ENCODE assay signal across 14 cellular contexts in genomic region chrX:140661657-140662056, GRCh38. TPM values are rescaled to one million over a fixed set of nuclear protein-coding genes. Genes with fewer than 3 reads are reported as not detected.
DNase-seq lines count a peak whose midpoint lies in the region; ATAC-seq, FAIRE-seq and TF ChIP-seq lines count a peak whose summit lies in the region.
"Had no signal": no experiment of that assay in that cellular context is flagged by ENCODE, and none has a peak within 500 bp of the region (broad histone marks: within the 10 kb centered on the region; RNA-seq: fewer than 3 reads in every experiment).

No MANE protein-coding gene starts in this region.

- H3K9me3 ChIP-seq in HepG2 (ENCODE audit: low read length) (no peaks in the 10 kb centered on the region), right lobe of liver (no peaks in the 10 kb centered on the region), upper lobe of left lung (no peaks in the 10 kb centered on the region)
- H3K9me3 ChIP-seq: sigmoid colon, thoracic aorta had no signal

- POLR2A ChIA-PET in HepG2 (lab: Yijun Ruan, JAX) = no interaction called here

- H3K36me3 ChIP-seq in HepG2 (replicated peaks in 1 of 2; ENCODE audit: control insufficient read depth in 1 of 2, insufficient read depth in 2 of 2, low read length in 2 of 2) (no peaks in the 10 kb centered on the region), right lobe of liver (no peaks in the 10 kb centered on the region), upper lobe of left lung (no peaks in the 10 kb centered on the region)
- H3K36me3 ChIP-seq: sigmoid colon, thoracic aorta had no signal

- DNase-seq in HepG2 (ENCODE audit: low spot score) (no peak), right lobe of liver (no peak), kidney tubule cell (ENCODE audit: low spot score) (peak; percentile 2), upper lobe of left lung (no peak), COR-L47 (lab: John Stamatoyannopoulos, UW) (no peak)
- DNase-seq in activated naive CD4-positive, alpha-beta T cell treated with Interleukin-2 at 50 U/mL for 16 hours = no peak
- DNase-seq: activated T-cell treated with anti-CD3 and anti-CD28 coated beads, Interleukin-2, amount 50 U/mL, for 72 hours; aorta; NCI-H146; NK-92 treated with Interleukin-12 subunit alpha and Interleukin-12 subunit beta, amount 100 ng/mL, for 24 hours; sigmoid colon had no signal

- H3K27ac ChIP-seq in HepG2 (ENCODE audit: extremely low read length, insufficient read depth, low read length) (no peak overlapping the region), right lobe of liver (no peak overlapping the region), VCaP (no peak overlapping the region), upper lobe of left lung (no peak overlapping the region)
- H3K27ac ChIP-seq: sigmoid colon, thoracic aorta had no signal

- BruUV-seq in HepG2 (replicated peaks; lab: Mats Ljungman, UMichigan) = no TSS peak

- no peak overlapping the region for H3K9ac ChIP-seq in HepG2 (ENCODE audit: insufficient read depth, low read depth, low read length)

- H3K79me2 ChIP-seq in HepG2 (ENCODE audit: insufficient read depth, low read length) = no peaks in the 10 kb centered on the region

- no peak for FAIRE-seq in HepG2 (lab: Jason Lieb, UNC)

- TF ChIP-seq POLR2A in HepG2 (IDR thresholded peaks at IDR 0.05; ENCODE audit: insufficient read depth in 1 of 2, low read depth in 2 of 2, low read length in 2 of 2) (no peak), right lobe of liver (IDR thresholded peaks at IDR 0.05) (no peak), upper lobe of left lung (IDR thresholded peaks at IDR 0.05) (no peak)

- in situ Hi-C loops in HepG2 (cut with HindIII; ENCODE audit: extremely low pct_ligation_motif_present, low pct_unique_long_range_greater_than_20kb) = loop anchor here (25.0 kb wide), 1 partner anchor 599 kb away; no protein-coding TSS in a partner anchor

- no peak; the same call in 1 of the 2 replicates for TF ChIP-seq CTCF in HepG2 (CRISPR knock-in tag; IDR thresholded peaks at IDR 0.05)
- TF ChIP-seq CTCF in right lobe of liver (IDR thresholded peaks at IDR 0.05) = peak in 2 of 4 donors; percentile 4 to 33
- peak; percentile 72 for TF ChIP-seq CTCF in VCaP (conservative IDR thresholded peaks at IDR 0.05)
- peak in 1 of 6 experiments; percentile 20 for TF ChIP-seq CTCF in upper lobe of left lung (IDR thresholded peaks at IDR 0.05)

- TF ChIP-seq EP300 in HepG2 (IDR thresholded peaks at IDR 0.05; ENCODE audit: low read depth in 2 of 2, low read length in 2 of 2) (no peak), HepG2 (CRISPR knock-in tag; IDR thresholded peaks at IDR 0.05; ENCODE audit: borderline replicate concordance) (no peak), upper lobe of left lung (IDR thresholded peaks at IDR 0.05) (no peak)

- TF ChIP-seq RAD21 in HepG2 (CRISPR knock-in tag; IDR thresholded peaks at IDR 0.05) = no peak

- H3K4me3 ChIP-seq in HepG2 (replicated peaks in 1 of 3; ENCODE audit: insufficient read depth in 1 of 3, low read depth in 2 of 3, low read length in 3 of 3) (no peak overlapping the region), right lobe of liver (no peak overlapping the region), upper lobe of left lung (no peak overlapping the region)
- H3K4me3 ChIP-seq: sigmoid colon, thoracic aorta had no signal

- ATAC-seq in HepG2 (no peak), right lobe of liver (no peak), upper lobe of left lung (ENCODE audit: low FRiP score in 2 of 2) (no peak), HG02759 (IDR thresholded peaks at IDR 0.05; ENCODE audit: unreplicated experiment) (no peak)
- ATAC-seq: activated T-cell treated with anti-CD3 and anti-CD28 coated beads, Interleukin-2, amount 50 U/mL, for 72 hours had no signal

- CTCF ChIA-PET in HepG2 (lab: Yijun Ruan, JAX; ENCODE audit: low intra/inter-chr PET ratio, low total read pairs) = no interaction called here

- no peak overlapping the region for H2AFZ ChIP-seq in HepG2 (ENCODE audit: low read length)

- WGBS in HepG2 (ENCODE audit: low lambda C conversion rate) = 4% methylated on average over 3 of the region's 3 CpGs
- 28% methylated on average over 3 of the region's 3 CpGs for WGBS in right lobe of liver (ENCODE audit: insufficient coverage, low coverage, low lambda C conversion rate, missing lambda C conversion rate)
- 25 to 48% methylated on average over 3 of the region's 3 CpGs for WGBS in upper lobe of left lung, 2 donors

- intact Hi-C loops in HepG2 (cut with micrococcal nuclease; ENCODE audit: unreplicated experiment) (loop anchor here (1.0 kb wide), 1 partner anchor 89 kb away; no protein-coding TSS in a partner anchor), right lobe of liver (cut with DNase I) (loop anchor here in 1 of 2 donors (10.0 kb wide), 1 partner anchor 537 kb away; no protein-coding TSS in a partner anchor)

- H3K4me1 ChIP-seq in HepG2 (ENCODE audit: insufficient read depth, low read length) = no peaks in the 10 kb centered on the region
- H3K4me1 ChIP-seq in right lobe of liver = no peaks in the 10 kb centered on the region
- H3K4me1 ChIP-seq in upper lobe of left lung = no peaks in the 10 kb centered on the region
- H3K4me1 ChIP-seq: sigmoid colon had no signal

- H3K4me2 ChIP-seq in HepG2 (ENCODE audit: low read depth, low read length) = no peak overlapping the region

- no peaks in the 10 kb centered on the region for H4K20me1 ChIP-seq in HepG2 (ENCODE audit: insufficient read depth, low read length)

- H3K27me3 ChIP-seq in HepG2 (ENCODE audit: control insufficient read depth in 1 of 2, insufficient read depth in 2 of 2, low read length in 2 of 2) (no peaks in the 10 kb centered on the region; a peak in 1 of 5 replicates), right lobe of liver (peaks cover 0 to 18% of the 10 kb centered on the region in 2 donors), upper lobe of left lung (no peaks in the 10 kb centered on the region)
- H3K27me3 ChIP-seq: sigmoid colon had no signal

TF ChIP-seq in HepG2, 621 proteins besides CTCF, POLR2A, EP300 and RAD21:
- peak; percentile 33; the same call in 1 of the 2 replicates for TF ChIP-seq STAG1 (CRISPR knock-in tag; IDR thresholded peaks at IDR 0.05)
- no peak for TF ChIP-seq ZSCAN9 (CRISPR knock-in tag; IDR thresholded peaks at IDR 0.05; ENCODE audit: borderline replicate concordance)
TF ChIP-seq in HepG2: peak in this region for 1.

RNA-seq across cellular contexts. Expression of gene LINC00632, which starts 47.9 kb away (rescaled TPM):
- total RNA-seq in HepG2 (2016; rRNA removed; fragmentation: Illumina TruSeq; extraction: Trizol) (not detected in 2 replicates), right lobe of liver (1 to 10 TPM; 1.5 to 2.6 (median 2.1) TPM), upper lobe of left lung (100 to 1,000 TPM in 1 of 6 donors, 10 to 100 TPM in 5; 18.3 to 175 (median 30.5) TPM)
- total RNA-seq in HepG2 (2016; cell fraction: cytosol; rRNA removed; fragmentation: Illumina TruSeq; extraction: Trizol; ENCODE audit: low read depth) = 0.10 TPM in 1 of 2 replicates, not detected in the other
- 0.15 TPM in 1 of 2 replicates, not detected in the other for total RNA-seq in HepG2 (2016; cell fraction: insoluble cytoplasmic fraction; rRNA removed; fragmentation: Illumina TruSeq; extraction: Trizol)
- not detected in 2 replicates for total RNA-seq in HepG2 (2016; cell fraction: membrane; rRNA removed; fragmentation: Illumina TruSeq; extraction: Trizol)
- total RNA-seq in HepG2 (2016; cell fraction: nucleus; rRNA removed; fragmentation: Illumina TruSeq; extraction: Trizol) = not detected in 2 replicates
- polyA plus RNA-seq in HepG2 (2011; rRNA removed) = 0.10 and 0.13 TPM in 2 replicates
- 0.07 TPM in 1 of 2 replicates, not detected in the other for polyA plus RNA-seq in HepG2 (2011; cell fraction: cytosol; rRNA removed)
- polyA plus RNA-seq in HepG2 (2011; cell fraction: nucleus; rRNA removed) = not detected in 2 replicates
- not detected in 2 replicates for polyA plus RNA-seq in HepG2 (2012)
- polyA plus RNA-seq in HepG2 (2016; cell fraction: cytosol; fragmentation: Illumina TruSeq; extraction: Trizol; ENCODE audit: low read depth) = not detected in 2 replicates
- polyA plus RNA-seq in HepG2 (2016; cell fraction: insoluble cytoplasmic fraction; fragmentation: Illumina TruSeq; extraction: Trizol; ENCODE audit: low read depth) = not detected in 2 replicates
- polyA plus RNA-seq in HepG2 (2016; cell fraction: membrane; fragmentation: Illumina TruSeq; extraction: Trizol; ENCODE audit: low read depth) = not detected in 2 replicates
- polyA plus RNA-seq in HepG2 (2016; cell fraction: nucleus; fragmentation: Illumina TruSeq; extraction: Trizol; ENCODE audit: insufficient read depth, low read depth) = not detected in 2 replicates
- not detected in 2 replicates for polyA minus RNA-seq in HepG2 (2011; rRNA and poly(A)+ RNA removed; ENCODE audit: low replicate concordance)
- not detected in 2 replicates for polyA minus RNA-seq in HepG2 (2011; cell fraction: cytosol; rRNA and poly(A)+ RNA removed)
- not detected in 2 replicates for polyA minus RNA-seq in HepG2 (2011; cell fraction: nucleus; rRNA and poly(A)+ RNA removed)

Comparison
In these comparisons a context has a peak if more than half of its experiments do, and no peak if none do; other contexts are left out.
1. RNA of gene LINC00632, which starts 47.9 kb away (total RNA-seq): 18.3 to 175 TPM in upper lobe of left lung; 1.5 to 2.6 TPM in right lobe of liver and 0.10 to 0.15 TPM in HepG2; every median in the first group is over 4 times any median in the second.